10 cellular contexts compared by ENCODE assay signal in genomic region chr9:33029106-33029788, GRCh38. TPM values are rescaled to one million over a fixed set of nuclear protein-coding genes. Genes with fewer than 3 reads are reported as not detected.
A peak's percentile ranks its signal among the peaks of the same experiment; 100 is the strongest.
DNase-seq lines count a peak whose midpoint lies in the region; ATAC-seq and TF ChIP-seq lines count a peak whose summit lies in the region.
"Had no signal": no experiment of that assay in that cellular context is flagged by ENCODE, and none has a peak within 500 bp of the region (broad histone marks: within the 10 kb centered on the region; RNA-seq: fewer than 3 reads in every experiment).

No MANE protein-coding gene starts in this region.

- H3K9me3 ChIP-seq in Panc1 (ENCODE audit: control insufficient read depth, insufficient read depth, low read depth, low read length) = no peaks in the 10 kb centered on the region
- H3K9me3 ChIP-seq in skeletal muscle satellite cell (replicated peaks; ENCODE audit: low read length) = no peaks in the 10 kb centered on the region

- H3K4me3 Mint-ChIP-seq in T-helper 1 cell treated with Interleukin-12 subunit alpha and Interleukin-12 subunit beta and Interleukin-4 antibody, amounts not matched to agents 30 μg/mL and 1 μg/mL, for 36 hours = peak overlapping the region; percentile 77
- peak overlapping the region; percentile 27 for H3K4me3 Mint-ChIP-seq in endothelial cell (ENCODE audit: unreplicated experiment)
- no peak overlapping the region for H3K4me3 Mint-ChIP-seq in nephron progenitor cell
- H3K4me3 Mint-ChIP-seq: dendritic cell treated with granulocyte-macrophage colony-stimulating factor and Interleukin-4, amounts not matched to agents 40 ng/mL and 50 ng/mL, for 4 days had no signal

- TSS peak; percentile 4 for BruUV-seq in Panc1 (replicated peaks; lab: Mats Ljungman, UMichigan)

- H3K27me3 Mint-ChIP-seq in T-helper 1 cell treated with Interleukin-12 subunit alpha and Interleukin-12 subunit beta and Interleukin-4 antibody, amounts not matched to agents 30 μg/mL and 1 μg/mL, for 36 hours (ENCODE audit: low read depth) = no peaks in the 10 kb centered on the region
- H3K27me3 Mint-ChIP-seq in endothelial cell (ENCODE audit: unreplicated experiment) (peaks cover 10% of the 10 kb centered on the region), nephron progenitor cell (ENCODE audit: low read depth, poor library complexity) (peaks cover 5% of the 10 kb centered on the region)
- H3K27me3 Mint-ChIP-seq: dendritic cell treated with granulocyte-macrophage colony-stimulating factor and Interleukin-4, amounts not matched to agents 40 ng/mL and 50 ng/mL, for 4 days had no signal

- CTCF ChIA-PET in Panc1 (lab: Charles Lee) = no interaction called here

- H3K9ac ChIP-seq in skeletal muscle satellite cell (ENCODE audit: low read depth, low read length) = peak overlapping the region; percentile 7

- no peak for TF ChIP-seq CTCF in Panc1 (IDR thresholded peaks at IDR 0.05)
- TF ChIP-seq CTCF in endothelial cell (IDR thresholded peaks at IDR 0.05; ENCODE audit: unreplicated experiment) = no peak
- no peak for TF ChIP-seq CTCF in nephron progenitor cell (IDR thresholded peaks at IDR 0.05)

- DNase-seq in T-helper 1 cell (no peak), Panc1 (ENCODE audit: low read depth, low spot score) (no peak), endothelial cell (ENCODE audit: low spot score) (no peak), nephron progenitor cell (no peak), NCI-H187 (lab: John Stamatoyannopoulos, UW) (no peak)
- DNase-seq: NCI-H1436 had no signal

- no peaks in the 10 kb centered on the region for H3K27me3 ChIP-seq in Panc1 (ENCODE audit: control insufficient read depth, insufficient read depth, low read length)
- H3K27me3 ChIP-seq in skeletal muscle satellite cell (ENCODE audit: control insufficient read depth, insufficient read depth, low read length) = no peaks in the 10 kb centered on the region

- in situ Hi-C loops in Panc1 (cut with HindIII; ENCODE audit: low pct_unique_long_range_greater_than_20kb, low sequenced_read_pairs) = no loop called here

- H3K9me3 Mint-ChIP-seq in T-helper 1 cell treated with Interleukin-12 subunit alpha and Interleukin-12 subunit beta and Interleukin-4 antibody, amounts not matched to agents 30 μg/mL and 1 μg/mL, for 36 hours = no peaks in the 10 kb centered on the region
- H3K9me3 Mint-ChIP-seq in endothelial cell (ENCODE audit: unreplicated experiment) (no peaks in the 10 kb centered on the region), nephron progenitor cell (no peaks in the 10 kb centered on the region)
- H3K9me3 Mint-ChIP-seq: dendritic cell treated with granulocyte-macrophage colony-stimulating factor and Interleukin-4, amounts not matched to agents 40 ng/mL and 50 ng/mL, for 4 days had no signal

- intact Hi-C loops in Panc1 (cut with micrococcal nuclease; ENCODE audit: unreplicated experiment) = no loop called here

- H3K4me1 ChIP-seq in Panc1 (ENCODE audit: control insufficient read depth, insufficient read depth, low read length) (peaks cover 41% of the 10 kb centered on the region), skeletal muscle satellite cell (ENCODE audit: control insufficient read depth, insufficient read depth, low read length) (peaks cover 37% of the 10 kb centered on the region)

- no peak overlapping the region for H3K27ac Mint-ChIP-seq in T-helper 1 cell treated with Interleukin-12 subunit alpha and Interleukin-12 subunit beta and Interleukin-4 antibody, amounts not matched to agents 30 μg/mL and 1 μg/mL, for 36 hours
- H3K27ac Mint-ChIP-seq in endothelial cell (ENCODE audit: unreplicated experiment) (peak overlapping the region; percentile 5), nephron progenitor cell (no peak overlapping the region)
- H3K27ac Mint-ChIP-seq: dendritic cell treated with granulocyte-macrophage colony-stimulating factor and Interleukin-4, amounts not matched to agents 40 ng/mL and 50 ng/mL, for 4 days had no signal

- POLR2A ChIA-PET in Panc1 (lab: Charles Lee) = no interaction called here

- peak overlapping the region; percentile 48 for H3K27ac ChIP-seq in Panc1 (ENCODE audit: low read length)

- H3K4me2 ChIP-seq in skeletal muscle satellite cell (ENCODE audit: low read length) = peak overlapping the region; percentile 64

- H3K4me1 Mint-ChIP-seq in T-helper 1 cell treated with Interleukin-12 subunit alpha and Interleukin-12 subunit beta and Interleukin-4 antibody, amounts not matched to agents 30 μg/mL and 1 μg/mL, for 36 hours (ENCODE audit: low read depth) = peaks cover 53% of the 10 kb centered on the region
- H3K4me1 Mint-ChIP-seq in endothelial cell (ENCODE audit: unreplicated experiment) (peaks cover 17% of the 10 kb centered on the region), nephron progenitor cell (peaks cover 42% of the 10 kb centered on the region)

- ATAC-seq in Panc1 = no peak
- no peak for ATAC-seq in GM19467 (IDR thresholded peaks at IDR 0.05; ENCODE audit: unreplicated experiment)

- H3K4me3 ChIP-seq in Panc1 (ENCODE audit: low read depth in 2 of 2, low read length in 2 of 2) (no peak overlapping the region), skeletal muscle satellite cell (ENCODE audit: low read length) (peak overlapping the region; percentile 22)

- peaks cover 56% of the 10 kb centered on the region for H3K36me3 Mint-ChIP-seq in T-helper 1 cell treated with Interleukin-12 subunit alpha and Interleukin-12 subunit beta and Interleukin-4 antibody, amounts not matched to agents 30 μg/mL and 1 μg/mL, for 36 hours (ENCODE audit: low read depth)
- peaks cover 31% of the 10 kb centered on the region for H3K36me3 Mint-ChIP-seq in endothelial cell (ENCODE audit: low read depth, unreplicated experiment)
- H3K36me3 Mint-ChIP-seq in nephron progenitor cell (ENCODE audit: low read depth) = peaks cover 72% of the 10 kb centered on the region

- H3K36me3 ChIP-seq in Panc1 (ENCODE audit: control insufficient read depth, insufficient read depth, low read length) (peaks cover 63% of the 10 kb centered on the region), skeletal muscle satellite cell (ENCODE audit: insufficient read depth, low read length) (peaks cover 69% of the 10 kb centered on the region)

RNA-seq across cellular contexts. Expression of gene DNAJA1, which starts 4.2 kb away (rescaled TPM):
- total RNA-seq in Panc1 (2021; ENCODE audit: unreplicated experiment) (246 TPM), endothelial cell (ENCODE audit: unreplicated experiment) (120 TPM)
- 259 TPM for polyA plus RNA-seq in Panc1 (2012; ENCODE audit: insufficient read length)
- total RNA-seq in skeletal muscle satellite cell (2012; rRNA removed) = 65.5 and 79.3 TPM in 2 replicates

RNA-seq across cellular contexts. Expression of gene APTX, which starts 27.8 kb away (rescaled TPM):
- 42.2 TPM for total RNA-seq in Panc1 (2021; ENCODE audit: unreplicated experiment)
- 41.5 TPM for polyA plus RNA-seq in Panc1 (2012; ENCODE audit: insufficient read length)
- total RNA-seq in endothelial cell (ENCODE audit: unreplicated experiment) = 26.9 TPM
- 37.8 and 38.5 TPM in 2 replicates for total RNA-seq in skeletal muscle satellite cell (2012; rRNA removed)

RNA-seq across cellular contexts. Expression of gene SMU1, which starts 47.2 kb away (rescaled TPM):
- 30.3 TPM for total RNA-seq in Panc1 (2021; ENCODE audit: unreplicated experiment)
- polyA plus RNA-seq in Panc1 (2012; ENCODE audit: insufficient read length) = 14.1 TPM
- 23.7 TPM for total RNA-seq in endothelial cell (ENCODE audit: unreplicated experiment)
- total RNA-seq in skeletal muscle satellite cell (2012; rRNA removed) = 22.1 and 23.6 TPM in 2 replicates
